ENCODE assay signal across 29 cellular contexts in the genomic region with DNA sequence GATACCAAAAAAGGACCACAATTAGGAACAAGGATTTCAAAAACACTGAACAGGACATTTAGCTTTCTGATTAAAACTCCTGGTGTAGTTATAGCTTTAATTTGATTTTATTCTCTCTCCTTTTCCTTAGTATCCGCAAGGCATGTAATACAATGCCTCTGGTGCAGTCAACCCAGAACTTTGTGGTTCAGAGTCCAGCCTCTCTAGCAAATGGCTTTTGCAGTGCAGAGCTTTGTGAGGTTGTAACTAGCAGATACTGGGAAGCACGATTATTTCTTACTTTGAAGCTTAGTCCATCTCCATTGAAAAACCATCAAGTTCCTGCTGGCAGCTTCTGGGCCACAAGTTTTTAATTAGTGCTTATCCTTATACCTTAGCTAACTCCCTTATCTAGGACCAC.
"Had no signal": no experiment of that assay in that cellular context is flagged by ENCODE, and none has a peak within 500 bp of the region (broad histone marks: within the 10 kb centered on the region; RNA-seq: fewer than 3 reads in every experiment).

No MANE protein-coding gene starts in this region.

- DNase-seq: activated CD4-positive, alpha-beta T cell treated with anti-CD3 and anti-CD28 coated beads for 1 hour; activated CD4-positive, alpha-beta T cell treated with anti-CD3 and anti-CD28 coated beads for 4 hours; activated CD4-positive, alpha-beta T cell treated with anti-CD3 and anti-CD28 coated beads, Interleukin-2, amount 10 ng/mL, durations not matched to agents 7 days and 5 days; activated CD4-positive, alpha-beta T cell treated with anti-CD3 and anti-CD28 coated beads, Interleukin-2, amount 50 U/mL, for 48 hours; activated CD8-positive, alpha-beta memory T cell treated with anti-CD3 and anti-CD28 coated beads, Interleukin-2, amount 10 ng/mL, durations not matched to agents 7 days and 5 days; activated CD8-positive, alpha-beta memory T cell treated with anti-CD3 and anti-CD28 coated beads, Interleukin-2, amount 50 U/mL, for 4 hours; activated CD8-positive, alpha-beta T cell treated with anti-CD3 and anti-CD28 coated beads for 36 hours; activated gamma-delta T cell; activated naive CD4-positive, alpha-beta T cell; activated naive CD4-positive, alpha-beta T cell treated with anti-CD3 and anti-CD28 coated beads, Interleukin-2, amount 10 ng/mL, durations not matched to agents 7 days and 5 days; activated naive CD8-positive, alpha-beta T cell treated with anti-CD3 and anti-CD28 coated beads, Interleukin-2, amount 10 ng/mL, durations not matched to agents 7 days and 5 days; activated T-cell treated with anti-CD3 and anti-CD28 coated beads, Interleukin-2, amount 50 U/mL, for 1 hour; activated T-cell treated with anti-CD3 and anti-CD28 coated beads, Interleukin-2, amount 50 U/mL, for 72 hours; dorsolateral prefrontal cortex; effector memory CD4-positive, alpha-beta T cell; endodermal cell; erythroblast; foreskin keratinocyte; glutamatergic neuron; heart left ventricle; T-helper 2 cell had no signal

- H3K27me3 ChIP-seq: ascending aorta, breast epithelium, cardiac muscle cell, dorsolateral prefrontal cortex, esophagus muscularis mucosa, foreskin keratinocyte, heart left ventricle had no signal

- H3K36me3 ChIP-seq: ascending aorta, breast epithelium, cardiac muscle cell, esophagus muscularis mucosa, heart left ventricle had no signal

- H3K4me3 ChIP-seq: ascending aorta, breast epithelium, cardiac muscle cell, coronary artery, dorsolateral prefrontal cortex, esophagus muscularis mucosa, heart left ventricle had no signal

- H3K27ac ChIP-seq: ascending aorta, breast epithelium, cardiac muscle cell, coronary artery, dorsolateral prefrontal cortex, esophagus muscularis mucosa, foreskin keratinocyte, heart left ventricle, VCaP had no signal

- ATAC-seq: activated CD8-positive, alpha-beta memory T cell treated with anti-CD3 and anti-CD28 coated beads, Interleukin-2, amount 10 ng/mL, durations not matched to agents 7 days and 5 days; activated CD8-positive, alpha-beta T cell treated with anti-CD3 and anti-CD28 coated beads for 36 hours; activated naive CD4-positive, alpha-beta T cell treated with anti-CD3 and anti-CD28 coated beads, Interleukin-2, amount 50 U/mL, for 72 hours; activated T-cell treated with anti-CD3 and anti-CD28 coated beads, Interleukin-2, amount 50 U/mL, for 72 hours; foreskin keratinocyte; heart left ventricle; WTC11 had no signal

- H3K4me1 ChIP-seq: ascending aorta, breast epithelium, esophagus muscularis mucosa, foreskin keratinocyte, heart left ventricle had no signal
